In genomic region chr5:179008667-179009066, GRCh38 we compare ENCODE assay signal across 28 cellular contexts. TPM values are rescaled to one million over a fixed set of nuclear protein-coding genes. Genes with fewer than 3 reads are reported as not detected.
DNase-seq lines count a peak whose midpoint lies in the region; ATAC-seq and TF ChIP-seq lines count a peak whose summit lies in the region.
"Had no signal": no experiment of that assay in that cellular context is flagged by ENCODE, and none has a peak within 500 bp of the region (broad histone marks: within the 10 kb centered on the region; RNA-seq: fewer than 3 reads in every experiment).

No MANE protein-coding gene starts in this region.

- no peak overlapping the region for H3K27ac Mint-ChIP-seq in H9
- H3K27ac Mint-ChIP-seq in immature natural killer cell = no peak overlapping the region
- H3K27ac Mint-ChIP-seq: GM23338, nephron had no signal

- no peaks in the 10 kb centered on the region for H3K4me1 Mint-ChIP-seq in H9
- no peaks in the 10 kb centered on the region for H3K4me1 Mint-ChIP-seq in immature natural killer cell
- H3K4me1 Mint-ChIP-seq: GM23338, nephron had no signal

- H3K4me1 ChIP-seq in BE2C = no peaks in the 10 kb centered on the region
- no peaks in the 10 kb centered on the region for H3K4me1 ChIP-seq in H9 (ENCODE audit: insufficient read depth, low read length)
- no peaks in the 10 kb centered on the region for H3K4me1 ChIP-seq in foreskin keratinocyte
- H3K4me1 ChIP-seq in mesendoderm (ENCODE audit: control insufficient read depth, low read depth, low read length) = no peaks in the 10 kb centered on the region
- H3K4me1 ChIP-seq: gastrocnemius medialis, vagina had no signal

- H3K9me3 ChIP-seq in BE2C = no peaks in the 10 kb centered on the region
- peaks cover 11% of the 10 kb centered on the region for H3K9me3 ChIP-seq in H9 (ENCODE audit: control insufficient read depth, low read depth, low read length)
- H3K9me3 ChIP-seq: gastrocnemius medialis, vagina had no signal

- H2BK12ac ChIP-seq in H9 (ENCODE audit: insufficient read length, low read depth, low read length) = no peak overlapping the region

- TF ChIP-seq CTCF in BE2C (IDR thresholded peaks at IDR 0.05; ENCODE audit: low read depth, low read length) = peak; percentile 33; the same call in 1 of the 2 replicates
- peak; percentile 41; the same call in 1 of the 3 replicates for TF ChIP-seq CTCF in H9 (conservative IDR thresholded peaks at IDR 0.05)
- TF ChIP-seq CTCF in RWPE1 (conservative IDR thresholded peaks at IDR 0.05; ENCODE audit: low read depth) = 0 out of 2 replicates have a peak, but pooled peaks have one; percentile 13
- peak; percentile 19 for TF ChIP-seq CTCF in foreskin keratinocyte (conservative IDR thresholded peaks at IDR 0.05)

- H3K4me2 ChIP-seq in H9 (ENCODE audit: insufficient read depth, insufficient read length, low read length) = no peak overlapping the region
- H3K4me2 ChIP-seq in mesendoderm (ENCODE audit: low read length) = no peak overlapping the region
- H3K4me2 ChIP-seq: GM23338 had no signal

- H3K79me1 ChIP-seq in H9 (ENCODE audit: insufficient read depth, low read depth, low read length, poor library complexity, severe bottlenecking) (no peaks in the 10 kb centered on the region), mesendoderm (ENCODE audit: low read length) (no peaks in the 10 kb centered on the region)

- DNase-seq in BE2C (no peak), H9 (no peak), RWPE1 (ENCODE audit: low spot score) (no peak), foreskin keratinocyte (no peak), mesendoderm (no peak), immature natural killer cell (no peak)
- no peak for DNase-seq in stimulated activated CD4-positive, alpha-beta T cell treated with anti-CD3 and anti-CD28 coated beads, Interleukin-4, amount 100 ng/mL, for 4 hours
- DNase-seq: activated CD4-positive, alpha-beta T cell treated with anti-CD3 and anti-CD28 coated beads for 4 hours; activated naive CD4-positive, alpha-beta T cell treated with Interleukin-2 at 50 U/mL for 16 hours; activated T-cell treated with anti-CD3 and anti-CD28 coated beads, Interleukin-2, amount 50 U/mL, for 48 hours; AML-193; amniotic stem cell; gastrocnemius medialis; hippocampal formation; NCI-H1694; NCI-H2171 treated with DMSO at 0.1 percent for 48 hours; NCI-H748 treated with DMSO at 0.1 percent for 48 hours; posterior cingulate gyrus; SIG-M5; T-helper 2 cell had no signal

- H2BK15ac ChIP-seq in H9 (ENCODE audit: low read depth, low read length) (no peak overlapping the region), mesendoderm (replicated peaks; ENCODE audit: low read depth) (no peak overlapping the region)

- H3K9me3 Mint-ChIP-seq in H9 (peaks cover 76 to 81% of the 10 kb centered on the region in 2 experiments), immature natural killer cell (peaks cover 0 to 6% (median 0%) of the 10 kb centered on the region in 6 donors)

- H3K36me3 Mint-ChIP-seq in H9 (ENCODE audit: insufficient read depth in 1 of 3, low read depth in 3 of 3) = peaks cover 3 to 6% (median 6%) of the 10 kb centered on the region in 3 experiments; a peak in 5 of 7 replicates
- no peaks in the 10 kb centered on the region for H3K36me3 Mint-ChIP-seq in immature natural killer cell

- ATAC-seq in foreskin keratinocyte = no peak
- ATAC-seq: gastrocnemius medialis, GM23338 had no signal

- no peak overlapping the region for H3K27ac ChIP-seq in H9 (ENCODE audit: insufficient read length, low read depth, low read length)
- no peak overlapping the region for H3K27ac ChIP-seq in RWPE1
- H3K27ac ChIP-seq in foreskin keratinocyte = no peak overlapping the region
- no peak overlapping the region for H3K27ac ChIP-seq in mesendoderm (ENCODE audit: low read depth, low read length)
- H3K27ac ChIP-seq: gastrocnemius medialis, vagina had no signal

- H3K27me3 Mint-ChIP-seq in H9 (ENCODE audit: low read depth) (peaks cover 2% of the 10 kb centered on the region; the same call in 1 of the 2 replicates), immature natural killer cell (ENCODE audit: low read depth in 3 of 3) (peaks cover 4 to 15% (median 10%) of the 10 kb centered on the region in 3 donors)

- H3K4me3 Mint-ChIP-seq in H9 (no peak overlapping the region), immature natural killer cell (no peak overlapping the region)
- H3K4me3 Mint-ChIP-seq: GM23338, nephron had no signal

- no peaks in the 10 kb centered on the region for H4K20me1 ChIP-seq in H9 (ENCODE audit: control insufficient read depth, insufficient read depth, insufficient read length)

- H3K4ac ChIP-seq in H9 (ENCODE audit: low read depth, low read length) (no peak overlapping the region), mesendoderm (ENCODE audit: low read depth, low read length) (no peak overlapping the region)

- no peak overlapping the region for H3K23ac ChIP-seq in H9 (ENCODE audit: insufficient read length, low read depth, low read length)
- no peak overlapping the region for H3K23ac ChIP-seq in mesendoderm (ENCODE audit: low read length)

- H4K91ac ChIP-seq in H9 (ENCODE audit: insufficient read length, low read depth, low read length) = no peak overlapping the region

- no peak overlapping the region for H2BK20ac ChIP-seq in H9 (ENCODE audit: low read depth, low read length, poor library complexity, severe bottlenecking)

- no peak overlapping the region for H3K14ac ChIP-seq in H9 (ENCODE audit: insufficient read depth, low read length)

- H3K27me3 ChIP-seq in BE2C (no peaks in the 10 kb centered on the region), H9 (ENCODE audit: insufficient read depth, low read length) (no peaks in the 10 kb centered on the region), foreskin keratinocyte (no peaks in the 10 kb centered on the region), mesendoderm (ENCODE audit: insufficient read depth, low read length, poor library complexity) (no peaks in the 10 kb centered on the region)
- H3K27me3 ChIP-seq: vagina had no signal

- no peaks in the 10 kb centered on the region; the same call in 1 of the 2 replicates for H3K79me2 ChIP-seq in H9 (ENCODE audit: insufficient read depth, low read length)
- H3K79me2 ChIP-seq in mesendoderm (ENCODE audit: control insufficient read depth, insufficient read depth, low read length) = no peaks in the 10 kb centered on the region

- H2AK5ac ChIP-seq in H9 (ENCODE audit: insufficient read length, low read length) (no peak overlapping the region), mesendoderm (ENCODE audit: low read length) (no peak overlapping the region)

- CTCF ChIA-PET in RWPE1 (lab: Yijun Ruan, JAX) = interaction anchor here (0.6 kb wide), 1 partner anchor 11 kb away, joined by 3 read pairs; no protein-coding TSS in a partner anchor

- POLR2A ChIA-PET in RWPE1 (lab: Yijun Ruan, JAX; ENCODE audit: low non-redundant PET) = no interaction called here

- H3K56ac ChIP-seq in H9 (ENCODE audit: insufficient read length, low read depth, low read length) (no peak overlapping the region), mesendoderm (ENCODE audit: low read length) (no peak overlapping the region)

- no peak overlapping the region for H2AFZ ChIP-seq in H9 (ENCODE audit: low read length)
- H2AFZ ChIP-seq: GM23338 had no signal

- H3T11ph ChIP-seq in H9 (ENCODE audit: low read length) = no peak overlapping the region

- H4K8ac ChIP-seq in H9 (replicated peaks; ENCODE audit: insufficient read length, low read depth, low read length) = no peak overlapping the region
- no peak overlapping the region for H4K8ac ChIP-seq in mesendoderm (ENCODE audit: low read depth, low read length)

- H3K9ac ChIP-seq in H9 (ENCODE audit: extremely low read depth, insufficient read length, low read length) (no peak overlapping the region), mesendoderm (ENCODE audit: low read length) (no peak overlapping the region)

- H3K18ac ChIP-seq in H9 (ENCODE audit: insufficient read length, low read depth, low read length) (no peak overlapping the region), mesendoderm (ENCODE audit: low read length) (no peak overlapping the region)

- H3K4me3 ChIP-seq in BE2C (ENCODE audit: low read depth, low read length) = no peak overlapping the region
- no peak overlapping the region for H3K4me3 ChIP-seq in mesendoderm (ENCODE audit: low read length)
- H3K4me3 ChIP-seq: gastrocnemius medialis, GM23338, vagina had no signal

- H4K5ac ChIP-seq in H9 (ENCODE audit: insufficient read length, low read depth, low read length) (no peak overlapping the region), mesendoderm (ENCODE audit: low read length) (no peak overlapping the region)

- no peaks in the 10 kb centered on the region for H3K23me2 ChIP-seq in H9 (ENCODE audit: insufficient read length, low read depth, low read length, poor library complexity, severe bottlenecking)

- H2BK120ac ChIP-seq in H9 (ENCODE audit: low read depth, low read length, poor library complexity, severe bottlenecking) (no peak overlapping the region), mesendoderm (ENCODE audit: low read depth, low read length) (no peak overlapping the region)

- no CpG with 5 or more reads among the region's 1 CpG for WGBS in H9 (ENCODE audit: extremely low coverage, insufficient read length, low lambda C conversion rate)
- WGBS in mesendoderm (ENCODE audit: extremely low coverage, insufficient coverage, low lambda C conversion rate) = no CpG with 5 or more reads among the region's 1 CpG

- H2BK5ac ChIP-seq in H9 (ENCODE audit: insufficient read length, low read length) = no peak overlapping the region
- H2BK5ac ChIP-seq in mesendoderm (ENCODE audit: low read length) = no peak overlapping the region

- H3K36me3 ChIP-seq in BE2C = no peaks in the 10 kb centered on the region
- H3K36me3 ChIP-seq in mesendoderm (ENCODE audit: control insufficient read depth, insufficient read depth, low read length) = no peaks in the 10 kb centered on the region
- H3K36me3 ChIP-seq: gastrocnemius medialis, vagina had no signal

RNA-seq across cellular contexts. Expression of gene GRM6, which starts 13.5 kb away (rescaled TPM):
- 1.1 TPM for polyA plus RNA-seq in BE2C (2012; ENCODE audit: insufficient read depth, insufficient read length, low read depth)
- total RNA-seq in H9 (2021) = not detected in 2 replicates
- not detected in 2 replicates for total RNA-seq in foreskin keratinocyte
- polyA plus RNA-seq in foreskin keratinocyte = not detected in 2 replicates
- not detected for polyA plus RNA-seq in mesendoderm (2013, experiment 1 of 2)
- not detected for polyA plus RNA-seq in mesendoderm (2013, experiment 2 of 2)
- polyA plus RNA-seq in immature natural killer cell = not detected
- total RNA-seq: bronchial epithelial cell, Daoy, gastrocnemius medialis, GM23338, lower leg skin, M059J, mononuclear cell, vagina had no signal

RNA-seq across cellular contexts. Expression of gene ZNF879, which starts 14.9 kb away (rescaled TPM):
- polyA plus RNA-seq in BE2C (2012; ENCODE audit: insufficient read depth, insufficient read length, low read depth) = 5.9 TPM
- 5.4 and 6.4 TPM in 2 replicates for total RNA-seq in H9 (2021)
- total RNA-seq in foreskin keratinocyte = 2.6 and 3.4 TPM in 2 replicates
- 0.97 and 1.4 TPM in 2 replicates for polyA plus RNA-seq in foreskin keratinocyte
- 1.4 TPM for polyA plus RNA-seq in mesendoderm (2013, experiment 1 of 2)
- 1.5 TPM for polyA plus RNA-seq in mesendoderm (2013, experiment 2 of 2)
- polyA plus RNA-seq in immature natural killer cell = 1 to 10 TPM; 2.7 to 4.5 (median 3.9) TPM

RNA-seq across cellular contexts. Expression of gene ZNF354C, which starts 51.5 kb away (rescaled TPM):
- 4.7 TPM for polyA plus RNA-seq in BE2C (2012; ENCODE audit: insufficient read depth, insufficient read length, low read depth)
- total RNA-seq in H9 (2021) (4.8 and 5.4 TPM in 2 replicates), foreskin keratinocyte (5.5 and 6.2 TPM in 2 replicates)
- polyA plus RNA-seq in foreskin keratinocyte (1.3 and 1.4 TPM in 2 replicates), immature natural killer cell (1 to 10 TPM in 1 of 3 donors, under 1 TPM in 2; 0.40 to 1.2 (median 0.58) TPM)
- 2.7 TPM for polyA plus RNA-seq in mesendoderm (2013, experiment 1 of 2)
- 2.8 TPM for polyA plus RNA-seq in mesendoderm (2013, experiment 2 of 2)
